ENCODE assay signal across 8 cellular contexts in genomic region chr10:8053446-8054242, GRCh38. TPM values are rescaled to one million over a fixed set of nuclear protein-coding genes. Genes with fewer than 3 reads are reported as not detected.
DNase-seq lines count a peak whose midpoint lies in the region; ATAC-seq and TF ChIP-seq lines count a peak whose summit lies in the region.

No MANE protein-coding gene starts in this region.

- no peak for TF ChIP-seq POLR2A in transverse colon (IDR thresholded peaks at IDR 0.05)

- CTCF ChIA-PET in CD4-positive, alpha-beta memory T cell (lab: Charles Lee; ENCODE audit: partially characterized antibody): interaction anchor here (0.8 to 2.1 kb wide), 7 partner anchors 8 to 423 kb away, joined by 3 to 10 read pairs (median 6); no protein-coding TSS in a partner anchor

- peak; percentile 86 to 92 (median 89) for DNase-seq in CD4-positive, alpha-beta memory T cell
- DNase-seq in SIG-M5 (lab: John Stamatoyannopoulos, UW): peak; percentile 0
- DNase-seq in activated gamma-delta T cell treated with Interleukin-2 at 50 U/mL for 16 hours: peak; percentile 95
- DNase-seq in glutamatergic neuron: peak; percentile 96
- peak; percentile 93 to 94 for DNase-seq in trophoblast cell
- DNase-seq in transverse colon: peak; percentile 83

- H4K8ac ChIP-seq in trophoblast cell (ENCODE audit: low read depth, low read length): peak overlapping the region; percentile 68

- H3K36me3 ChIP-seq in CD4-positive, alpha-beta memory T cell (ENCODE audit: insufficient read depth, low read length): peaks cover 1% of the 10 kb centered on the region
- peaks cover 20 to 22% of the 10 kb centered on the region in 2 experiments for H3K36me3 ChIP-seq in trophoblast cell (ENCODE audit: control insufficient read depth in 1 of 2, insufficient read depth in 2 of 2, low read length in 2 of 2)
- no peaks in the 10 kb centered on the region for H3K36me3 ChIP-seq in transverse colon

- intact Hi-C loops in CD4-positive, alpha-beta memory T cell (cut with micrococcal nuclease): loop anchor here (1.0 to 5.0 kb wide), 4 partner anchors 15 to 959 kb away; no protein-coding TSS in a partner anchor
- intact Hi-C loops in transverse colon (cut with DNase I; ENCODE audit: low total_unique reads): no loop called here

- no peak for TF ChIP-seq EP300 in transverse colon (IDR thresholded peaks at IDR 0.05; ENCODE audit: low read depth)

- H2BK12ac ChIP-seq in trophoblast cell (ENCODE audit: low read length): no peak overlapping the region

- peak overlapping the region; percentile 83 for H3K27ac ChIP-seq in CD4-positive, alpha-beta memory T cell (ENCODE audit: low read depth, low read length)
- H3K27ac ChIP-seq in trophoblast cell (ENCODE audit: low read depth, low read length) (peak overlapping the region; percentile 91), transverse colon (peak overlapping the region in 1 of 4 donors; percentile 17)

- no peak overlapping the region for H3K23ac ChIP-seq in trophoblast cell (ENCODE audit: low read length)

- peak overlapping the region; percentile 48 for H3K18ac ChIP-seq in trophoblast cell (ENCODE audit: low read length)

- peak overlapping the region; percentile 95 to 99 (median 98) for H3K27ac Mint-ChIP-seq in CD4-positive, alpha-beta memory T cell
- H3K27ac Mint-ChIP-seq in glutamatergic neuron (ENCODE audit: unreplicated experiment): no peak overlapping the region

- H3K79me1 ChIP-seq in trophoblast cell (ENCODE audit: low read length): peaks cover 86% of the 10 kb centered on the region

- H3K4me1 ChIP-seq in CD4-positive, alpha-beta memory T cell (ENCODE audit: insufficient read depth, low read length): peaks cover 60% of the 10 kb centered on the region
- H3K4me1 ChIP-seq in trophoblast cell (ENCODE audit: control insufficient read depth in 1 of 2, insufficient read depth in 2 of 2, low read length in 2 of 2) (peaks cover 8% of the 10 kb centered on the region in 2 experiments), transverse colon (peaks cover 27 to 73% (median 60%) of the 10 kb centered on the region in 4 donors)

- peaks cover 20 to 28% of the 10 kb centered on the region in 2 donors for H3K27me3 Mint-ChIP-seq in CD4-positive, alpha-beta memory T cell
- H3K27me3 Mint-ChIP-seq in glutamatergic neuron (ENCODE audit: unreplicated experiment): peaks cover 31% of the 10 kb centered on the region

- H3K14ac ChIP-seq in trophoblast cell (ENCODE audit: low read length): peak overlapping the region; percentile 82

- H4K91ac ChIP-seq in trophoblast cell (ENCODE audit: low read depth, low read length): peak overlapping the region; percentile 84

- H3K9me3 ChIP-seq in CD4-positive, alpha-beta memory T cell (ENCODE audit: control insufficient read depth in 1 of 2, low read length in 2 of 2): no peaks in the 10 kb centered on the region
- H3K9me3 ChIP-seq in trophoblast cell (ENCODE audit: insufficient read depth, low read depth, low read length): no peaks in the 10 kb centered on the region
- H3K9me3 ChIP-seq in transverse colon: no peaks in the 10 kb centered on the region

- peaks cover 72% of the 10 kb centered on the region for H3K79me2 ChIP-seq in trophoblast cell (ENCODE audit: control insufficient read depth, insufficient read depth, low read length, poor library complexity)

- WGBS in trophoblast cell (ENCODE audit: extremely low coverage, insufficient coverage, insufficient read length): no CpG with 5 or more reads among the region's 60 CpGs
- WGBS in transverse colon (ENCODE audit: low coverage in 1 of 2), 2 donors: 0 to 6% methylated on average over 5 to 39 of the region's 60 CpGs

- in situ Hi-C loops in transverse colon (cut with MboI; ENCODE audit: low pct_ligation_motif_present in 1 of 4, low pct_unique_long_range_greater_than_20kb in 1 of 4, low sequenced_read_pairs in 3 of 4): no loop called here

- peaks cover 13 to 66% (median 35%) of the 10 kb centered on the region in 4 donors for H3K4me1 Mint-ChIP-seq in CD4-positive, alpha-beta memory T cell
- H3K4me1 Mint-ChIP-seq in glutamatergic neuron (ENCODE audit: low read depth, unreplicated experiment): peaks cover 9% of the 10 kb centered on the region

- peak; percentile 83 for TF ChIP-seq CTCF in glutamatergic neuron (IDR thresholded peaks at IDR 0.05; ENCODE audit: partially characterized antibody, unreplicated experiment)
- peak in 3 of 5 experiments; percentile 62 to 74 (median 72) for TF ChIP-seq CTCF in transverse colon (IDR thresholded peaks at IDR 0.05)

- ATAC-seq in GM19397 (IDR thresholded peaks at IDR 0.05; ENCODE audit: unreplicated experiment) (peak; percentile 78), HG03520 (IDR thresholded peaks at IDR 0.05; ENCODE audit: unreplicated experiment) (peak; percentile 74)

- peak overlapping the region; percentile 74 for H3K9ac ChIP-seq in trophoblast cell (ENCODE audit: low read length)

- peaks cover 36% of the 10 kb centered on the region for H3K27me3 ChIP-seq in CD4-positive, alpha-beta memory T cell (ENCODE audit: insufficient read depth, low read length)
- H3K27me3 ChIP-seq in trophoblast cell (ENCODE audit: insufficient read depth, low read length) (peaks cover under 1% of the 10 kb centered on the region), transverse colon (peaks cover 100% of the 10 kb centered on the region)

- H3K4me3 Mint-ChIP-seq in CD4-positive, alpha-beta memory T cell: peak overlapping the region; percentile 93 to 99 (median 98)
- peak overlapping the region; percentile 93 for H3K4me3 Mint-ChIP-seq in glutamatergic neuron (ENCODE audit: unreplicated experiment)

- peak overlapping the region; percentile 40 for H2BK120ac ChIP-seq in trophoblast cell (ENCODE audit: insufficient read depth, low read length, poor library complexity)

- peaks cover 0 to 19% (median 0%) of the 10 kb centered on the region in 8 donors for H3K9me3 Mint-ChIP-seq in CD4-positive, alpha-beta memory T cell
- H3K9me3 Mint-ChIP-seq in glutamatergic neuron (ENCODE audit: unreplicated experiment): peaks cover 5% of the 10 kb centered on the region

- H3K4me2 ChIP-seq in trophoblast cell (ENCODE audit: low read length): peak overlapping the region; percentile 84

- H2AK5ac ChIP-seq in trophoblast cell (ENCODE audit: low read length): no peak overlapping the region

- peak overlapping the region; percentile 45 for H4K12ac ChIP-seq in trophoblast cell (ENCODE audit: low read depth, low read length)

- peak overlapping the region; percentile 14 for H2AFZ ChIP-seq in trophoblast cell (ENCODE audit: insufficient read depth, low read length, poor library complexity)

- peak overlapping the region; percentile 13 for H3K4ac ChIP-seq in trophoblast cell (ENCODE audit: low read depth, low read length)

- peaks cover 14 to 49% of the 10 kb centered on the region in 2 donors for H3K36me3 Mint-ChIP-seq in CD4-positive, alpha-beta memory T cell
- H3K36me3 Mint-ChIP-seq in glutamatergic neuron (ENCODE audit: unreplicated experiment): no peaks in the 10 kb centered on the region

- POLR2A ChIA-PET in CD4-positive, alpha-beta memory T cell (lab: Charles Lee; ENCODE audit: partially characterized antibody): interaction anchor here (0.9 to 3.1 kb wide), 14 partner anchors 11 to 1042 kb away, joined by 3 to 41 read pairs (median 4); no protein-coding TSS in a partner anchor

- H2BK5ac ChIP-seq in trophoblast cell (ENCODE audit: low read depth, low read length, poor library complexity): peak overlapping the region; percentile 90

- peak overlapping the region; percentile 84 to 94 for H3K4me3 ChIP-seq in CD4-positive, alpha-beta memory T cell (ENCODE audit: low read length in 2 of 2)
- H3K4me3 ChIP-seq in trophoblast cell (ENCODE audit: low read depth, low read length) (peak overlapping the region; percentile 78), transverse colon (peak overlapping the region in 3 of 4 donors; percentile 30 to 63 (median 43))

RNA-seq across cellular contexts. Expression of gene GATA3, which starts 0.8 kb away (rescaled TPM):
- total RNA-seq in CD4-positive, alpha-beta memory T cell: 10 to 100 TPM; 61.9 to 63.8 TPM
- polyA plus RNA-seq in CD4-positive, alpha-beta memory T cell: 10 to 100 TPM; 64.8 to 79.7 TPM
- total RNA-seq in glutamatergic neuron (ENCODE audit: unreplicated experiment) (0.69 TPM), transverse colon (under 1 TPM in 1 of 4 donors, not detected in 3; 0.48 TPM)
- 366 and 392 TPM in 2 replicates for polyA plus RNA-seq in trophoblast cell (2013)

Comparison
In these comparisons a context has a peak if more than half of its experiments do, and no peak if none do; other contexts are left out.
1. DNase-seq: peak in every context shown above with its lines; median percentile 96 in glutamatergic neuron; 95 in activated gamma-delta T cell treated with Interleukin-2 at 50 U/mL for 16 hours; 94 in trophoblast cell; 89 in CD4-positive, alpha-beta memory T cell; 83 in transverse colon; 0 in SIG-M5.
2. RNA of gene GATA3, which starts 0.8 kb away (total RNA-seq): 61.9 to 63.8 TPM in CD4-positive, alpha-beta memory T cell; 0.69 TPM in glutamatergic neuron (single experiment) and 0.48 TPM in transverse colon; every median in the first group is over 10 times any median in the second.
3. Peak in every context shown above with its lines, with median percentiles within 50 percentile points of each other: H3K4me3 ChIP-seq.